8 cellular contexts compared by ENCODE assay signal in genomic region chr11:1388763-1389102, GRCh38. TPM values are rescaled to one million over a fixed set of nuclear protein-coding genes. Genes with fewer than 3 reads are reported as not detected.
DNase-seq lines count a peak whose midpoint lies in the region; ATAC-seq and TF ChIP-seq lines count a peak whose summit lies in the region.

No MANE protein-coding gene starts in this region.

- intact Hi-C loops in lower lobe of right lung (cut with DNase I) (no loop called here), transverse colon (cut with DNase I; ENCODE audit: low total_unique reads) (no loop called here)

- no peaks in the 10 kb centered on the region for H3K9me3 Mint-ChIP-seq in activated T-cell treated with anti-CD3 and anti-CD28 coated beads, Interleukin-2, amount 50 U/mL, for 4 hours

- no peaks in the 10 kb centered on the region for H3K36me3 ChIP-seq in lower lobe of right lung
- H3K36me3 ChIP-seq in transverse colon, result no peaks in the 10 kb centered on the region

- no peak for ATAC-seq in activated T-cell treated with anti-CD3 and anti-CD28 coated beads, Interleukin-2, amount 50 U/mL, for 4 hours
- ATAC-seq in lower lobe of right lung (no peak), HG03457 (IDR thresholded peaks at IDR 0.05; ENCODE audit: unreplicated experiment) (no peak)

- H3K4me1 ChIP-seq in lower lobe of right lung, result peaks cover 9% of the 10 kb centered on the region
- peaks cover 8 to 19% (median 12%) of the 10 kb centered on the region in 4 donors for H3K4me1 ChIP-seq in transverse colon

- H3K27me3 Mint-ChIP-seq in activated T-cell treated with anti-CD3 and anti-CD28 coated beads, Interleukin-2, amount 50 U/mL, for 4 hours (ENCODE audit: low read depth), result peaks cover 27% of the 10 kb centered on the region

- TF ChIP-seq EP300 in transverse colon (IDR thresholded peaks at IDR 0.05; ENCODE audit: low read depth), result no peak

- 12% methylated on average over 22 of the region's 22 CpGs; no CpG with 5 or more reads in 1 of the 2 donors for WGBS in transverse colon (ENCODE audit: low coverage in 1 of 2), 2 donors

- H3K27me3 ChIP-seq in lower lobe of right lung (ENCODE audit: low read depth) (peaks cover 41% of the 10 kb centered on the region), transverse colon (peaks cover 59% of the 10 kb centered on the region)

- in situ Hi-C loops in astrocyte of the cerebellum (cut with HindIII; ENCODE audit: low sequenced_read_pairs), result no loop called here
- in situ Hi-C loops in transverse colon (cut with MboI; ENCODE audit: low pct_ligation_motif_present in 1 of 4, low pct_unique_long_range_greater_than_20kb in 1 of 4, low sequenced_read_pairs in 3 of 4), result no loop called here

- TF ChIP-seq CTCF in astrocyte of the cerebellum (IDR thresholded peaks at IDR 0.05; ENCODE audit: low read depth, low read length, missing control alignments), result no peak
- no peak for TF ChIP-seq CTCF in lower lobe of right lung (IDR thresholded peaks at IDR 0.05)
- no peak for TF ChIP-seq CTCF in transverse colon (IDR thresholded peaks at IDR 0.05)

- H3K4me3 ChIP-seq in astrocyte of the cerebellum (ENCODE audit: low read depth, low read length) (peak overlapping the region; percentile 42), lower lobe of right lung (peak overlapping the region; percentile 60), transverse colon (peak overlapping the region in 3 of 4 donors; percentile 32 to 42 (median 40))

- H3K27ac ChIP-seq in lower lobe of right lung (no peak overlapping the region), transverse colon (no peak overlapping the region)

- no peak for DNase-seq in activated T-cell treated with anti-CD3 and anti-CD28 coated beads, Interleukin-2, amount 50 U/mL, for 4 hours
- DNase-seq in activated T-cell treated with anti-CD3 and anti-CD28 coated beads, Interleukin-2, amount 50 U/mL, for 48 hours, result no peak
- DNase-seq in astrocyte of the cerebellum (ENCODE audit: low read depth) (no peak), lower lobe of right lung (no peak), transverse colon (no peak), cortex of kidney (lab: John Stamatoyannopoulos, UW) (no peak), amygdala (lab: John Stamatoyannopoulos, UW) (no peak)

- H3K9me3 ChIP-seq in lower lobe of right lung, result no peaks in the 10 kb centered on the region
- H3K9me3 ChIP-seq in transverse colon, result no peaks in the 10 kb centered on the region

- H3K4me3 Mint-ChIP-seq in activated T-cell treated with anti-CD3 and anti-CD28 coated beads, Interleukin-2, amount 50 U/mL, for 4 hours, result peak overlapping the region; percentile 54

- no peaks in the 10 kb centered on the region for H3K36me3 Mint-ChIP-seq in activated T-cell treated with anti-CD3 and anti-CD28 coated beads, Interleukin-2, amount 50 U/mL, for 4 hours (ENCODE audit: insufficient read depth)

- TF ChIP-seq POLR2A in transverse colon (IDR thresholded peaks at IDR 0.05), result no peak

- peaks cover 14% of the 10 kb centered on the region for H3K4me1 Mint-ChIP-seq in activated T-cell treated with anti-CD3 and anti-CD28 coated beads, Interleukin-2, amount 50 U/mL, for 4 hours (ENCODE audit: low read depth)

RNA-seq across cellular contexts. Expression of gene BRSK2, which starts 1.0 kb away (rescaled TPM):
- under 1 TPM; 0.53 to 0.94 (median 0.76) TPM for total RNA-seq in activated T-cell treated with anti-CD3 and anti-CD28 coated beads, Interleukin-2, amount 50 U/mL, for 4 hours
- total RNA-seq in lower lobe of right lung (0.62 TPM), transverse colon (1 to 10 TPM in 1 of 4 donors, under 1 TPM in 2, not detected in 1; 0.14 to 1.8 (median 0.95) TPM)
